In genomic region chr17:67963145-67963572, GRCh38 we compare ENCODE assay signal across 8 cellular contexts. TPM values are rescaled to one million over a fixed set of nuclear protein-coding genes. Genes with fewer than 3 reads are reported as not detected.
A peak's percentile ranks its signal among the peaks of the same experiment; 100 is the strongest.
DNase-seq lines count a peak whose midpoint lies in the region; ATAC-seq and TF ChIP-seq lines count a peak whose summit lies in the region.
"Not testable (repeated sequence)": the region's sequence is repeated elsewhere in the genome, so short reads cannot be mapped to it uniquely, and the experiment has no call there.

No MANE protein-coding gene starts in this region.

- peaks cover 24% of the 10 kb centered on the region for H3K36me3 Mint-ChIP-seq in activated naive CD8-positive, alpha-beta T cell treated with anti-CD3 and anti-CD28 coated beads, Interleukin-2, amount 10 ng/mL, durations not matched to agents 7 days and 5 days

- H3K4me3 ChIP-seq in DOHH2 (ENCODE audit: low read length) = not testable (repeated sequence)

- H3K9me2 ChIP-seq in DOHH2 (replicated peaks; ENCODE audit: control insufficient read depth, low read length) = not testable (repeated sequence)

- peak overlapping the region; percentile 43 for H3K27ac Mint-ChIP-seq in activated naive CD8-positive, alpha-beta T cell treated with anti-CD3 and anti-CD28 coated beads, Interleukin-2, amount 10 ng/mL, durations not matched to agents 7 days and 5 days
- peak overlapping the region in 1 of 2 donors; percentile 5 for H3K27ac Mint-ChIP-seq in stimulated activated naive CD8-positive, alpha-beta T cell treated with anti-CD3 and anti-CD28 coated beads, Interleukin-15, amount 100 ng/mL, for 72 hours

- not testable (repeated sequence) for H3K9me3 ChIP-seq in DOHH2 (ENCODE audit: control insufficient read depth, insufficient read depth, low read length)

- not testable (repeated sequence) for H3K4me3 Mint-ChIP-seq in activated naive CD8-positive, alpha-beta T cell treated with anti-CD3 and anti-CD28 coated beads, Interleukin-2, amount 10 ng/mL, durations not matched to agents 7 days and 5 days; stimulated activated naive CD8-positive, alpha-beta T cell treated with anti-CD3 and anti-CD28 coated beads, Interleukin-15, amount 100 ng/mL, for 72 hours

- POLR2A ChIA-PET in activated naive CD8-positive, alpha-beta T cell treated with anti-CD3 and anti-CD28 coated beads, Interleukin-2, amount 10 ng/mL, durations not matched to agents 7 days and 5 days (lab: Charles Lee) = not testable (repeated sequence)

- TF ChIP-seq CTCF in DOHH2 (IDR thresholded peaks at IDR 0.05; ENCODE audit: low read depth, low read length, poor library complexity, severe bottlenecking) (peak; percentile 51), omental fat pad (IDR thresholded peaks at IDR 0.05) (peak in 1 of 3 donors; percentile 26)

- H3F3A ChIP-seq in DOHH2 (ENCODE audit: control insufficient read depth, insufficient read depth) = peaks cover 27% of the 10 kb centered on the region

- not testable (repeated sequence) for H3K79me2 ChIP-seq in DOHH2 (ENCODE audit: control insufficient read depth, low read length)

- H3K4me1 Mint-ChIP-seq in activated naive CD8-positive, alpha-beta T cell treated with anti-CD3 and anti-CD28 coated beads, Interleukin-2, amount 10 ng/mL, durations not matched to agents 7 days and 5 days; stimulated activated naive CD8-positive, alpha-beta T cell treated with anti-CD3 and anti-CD28 coated beads, Interleukin-15, amount 100 ng/mL, for 72 hours: not testable (repeated sequence)

- ATAC-seq in HG02870 (IDR thresholded peaks at IDR 0.05; ENCODE audit: unreplicated experiment) (peak; percentile 67), omental fat pad (ENCODE audit: low FRiP score) (peak; percentile 89)
- ATAC-seq in activated naive CD8-positive, alpha-beta T cell treated with anti-CD3 and anti-CD28 coated beads, Interleukin-2, amount 10 ng/mL, durations not matched to agents 7 days and 5 days (ENCODE audit: low read depth) = peak; percentile 76
- peak; percentile 91 for ATAC-seq in stimulated activated naive CD8-positive, alpha-beta T cell treated with anti-CD3 and anti-CD28 coated beads, Interleukin-15, amount 100 ng/mL, for 72 hours

- peak; percentile 74 for DNase-seq in NCI-H2227 (lab: John Stamatoyannopoulos, UW; ENCODE audit: unreplicated experiment)
- peak; percentile 39 for DNase-seq in T1000 (lab: John Stamatoyannopoulos, UW)
- not testable (repeated sequence) for DNase-seq in activated naive CD8-positive, alpha-beta T cell treated with anti-CD3 and anti-CD28 coated beads, Interleukin-2, amount 10 ng/mL, durations not matched to agents 7 days and 5 days; omental fat pad (ENCODE audit: low spot score)
- peak; percentile 51 for DNase-seq in glomerular endothelial cell (ENCODE audit: extremely low read depth, low read depth, low spot score)
- peak; percentile 56 to 62 for DNase-seq in stimulated activated naive CD8-positive, alpha-beta T cell treated with anti-CD3 and anti-CD28 coated beads, Interleukin-15, amount 100 ng/mL, for 72 hours

- not testable (repeated sequence) for H3K4me2 ChIP-seq in DOHH2 (ENCODE audit: low read length)

- H3K9me3 Mint-ChIP-seq in activated naive CD8-positive, alpha-beta T cell treated with anti-CD3 and anti-CD28 coated beads, Interleukin-2, amount 10 ng/mL, durations not matched to agents 7 days and 5 days; stimulated activated naive CD8-positive, alpha-beta T cell treated with anti-CD3 and anti-CD28 coated beads, Interleukin-15, amount 100 ng/mL, for 72 hours: not testable (repeated sequence)

- not testable (repeated sequence) for H4K20me1 ChIP-seq in DOHH2 (ENCODE audit: control insufficient read depth, insufficient read depth, low read depth, low read length)

- H3K27me3 Mint-ChIP-seq in activated naive CD8-positive, alpha-beta T cell treated with anti-CD3 and anti-CD28 coated beads, Interleukin-2, amount 10 ng/mL, durations not matched to agents 7 days and 5 days; stimulated activated naive CD8-positive, alpha-beta T cell treated with anti-CD3 and anti-CD28 coated beads, Interleukin-15, amount 100 ng/mL, for 72 hours: not testable (repeated sequence)

- H3K27ac ChIP-seq in DOHH2 (ENCODE audit: low read depth, low read length) = not testable (repeated sequence)

- peaks cover 73% of the 10 kb centered on the region for H3K36me3 ChIP-seq in DOHH2 (ENCODE audit: control insufficient read depth, low read length)

- H3K27me3 ChIP-seq in DOHH2 (ENCODE audit: control insufficient read depth, low read length) = not testable (repeated sequence)

- H3K4me1 ChIP-seq in DOHH2 (ENCODE audit: control insufficient read depth, low read length) = not testable (repeated sequence)

RNA-seq across cellular contexts. Expression of gene C17orf58, which starts 33.1 kb away (rescaled TPM):
- total RNA-seq in activated naive CD8-positive, alpha-beta T cell treated with anti-CD3 and anti-CD28 coated beads, Interleukin-2, amount 10 ng/mL, durations not matched to agents 7 days and 5 days = 1 to 10 TPM; 3.8 to 4.4 TPM
- total RNA-seq in glomerular endothelial cell = 11.7 and 16.8 TPM in 2 replicates
- total RNA-seq in omental fat pad = 10 to 100 TPM in 2 of 4 donors, 1 to 10 TPM in 2; 4.3 to 22.9 (median 9.6) TPM
